In genomic region chr7:30618961-30619360, GRCh38 we compare ENCODE assay signal across 1 cellular context.
TF ChIP-seq lines count a peak whose summit lies in the region.

No MANE protein-coding gene starts in this region.

TF ChIP-seq in K562, 482 proteins besides CTCF, POLR2A, EP300 and RAD21 (continued from another document):
- no peak for TF ChIP-seq MGA (IDR thresholded peaks at IDR 0.05)
- no peak for TF ChIP-seq KLF1 (tag; IDR thresholded peaks at IDR 0.05)
- TF ChIP-seq ZNF239 (CRISPR knock-in tag; IDR thresholded peaks at IDR 0.05), result no peak
- TF ChIP-seq KAT8 (IDR thresholded peaks at IDR 0.05; ENCODE audit: low read depth), result no peak
